Comparison of ENCODE assay signal across 8 cellular contexts in genomic region chr3:114758828-114759709, GRCh38.
A peak's percentile ranks its signal among the peaks of the same experiment; 100 is the strongest.
DNase-seq lines count a peak whose midpoint lies in the region; ATAC-seq, FAIRE-seq and TF ChIP-seq lines count a peak whose summit lies in the region.

No MANE protein-coding gene starts in this region.

- POLR2A ChIA-PET in PC-9 (lab: Charles Lee; ENCODE audit: unreplicated experiment): no interaction called here

- in situ Hi-C loops in astrocyte of the cerebellum (cut with HindIII; ENCODE audit: low sequenced_read_pairs): no loop called here

- no peaks in the 10 kb centered on the region for H3K9me2 ChIP-seq in PC-9 (ENCODE audit: insufficient read depth)

- H3K9me3 ChIP-seq in kidney (ENCODE audit: control insufficient read depth in 1 of 2, low read length in 2 of 2) (no peaks in the 10 kb centered on the region), stomach smooth muscle (ENCODE audit: control insufficient read depth in 2 of 2, low read length in 2 of 2) (no peaks in the 10 kb centered on the region), PC-9 (ENCODE audit: insufficient read depth, low read depth) (no peaks in the 10 kb centered on the region)

- H3K9ac ChIP-seq in kidney (ENCODE audit: low read length in 2 of 2): peak overlapping the region; percentile 72 to 85
- no peak overlapping the region for H3K9ac ChIP-seq in stomach smooth muscle (ENCODE audit: low read length in 2 of 2)

- ATAC-seq in activated CD4-positive, CD25-positive, alpha-beta regulatory T cell treated with anti-CD3 and anti-CD28 coated beads, Interleukin-2, amount 50 U/mL, for 24 hours: no peak

- CTCF ChIA-PET in PC-9 (lab: Charles Lee): no interaction called here

- H3K4me1 ChIP-seq in kidney (ENCODE audit: control insufficient read depth in 1 of 2, insufficient read depth in 1 of 2, low read depth in 1 of 2, low read length in 2 of 2): peaks cover 0 to 20% of the 10 kb centered on the region in 2 donors
- H3K4me1 ChIP-seq in stomach smooth muscle (ENCODE audit: control insufficient read depth, insufficient read depth, low read length): no peaks in the 10 kb centered on the region
- peaks cover 4% of the 10 kb centered on the region for H3K4me1 ChIP-seq in PC-9 (replicated peaks; ENCODE audit: insufficient read depth)

- TF ChIP-seq POLR2A in GM12892 (IDR thresholded peaks at IDR 0.05; ENCODE audit: low read depth, low read length): no peak

- no peak overlapping the region for H3K4me2 ChIP-seq in PC-9

- no peaks in the 10 kb centered on the region for H3K27me3 ChIP-seq in stomach smooth muscle (ENCODE audit: control insufficient read depth in 1 of 2, insufficient read depth in 2 of 2, low read length in 2 of 2)
- no peaks in the 10 kb centered on the region for H3K27me3 ChIP-seq in PC-9 (ENCODE audit: insufficient read depth, low read depth)

- no peaks in the 10 kb centered on the region for H4K20me1 ChIP-seq in PC-9 (ENCODE audit: insufficient read depth)

- intact Hi-C loops in kidney (cut with DNase I) (no loop called here), PC-9 (cut with micrococcal nuclease; ENCODE audit: unreplicated experiment) (loop anchor here (5.0 kb wide), 1 partner anchor 107 kb away; no protein-coding TSS in a partner anchor)

- no TSS peak for BruUV-seq in PC-9 (replicated peaks; lab: Mats Ljungman, UMichigan)

- peak overlapping the region; percentile 19 for H3K4me3 ChIP-seq in astrocyte of the cerebellum (ENCODE audit: low read depth, low read length)
- peak overlapping the region; percentile 72 to 95 for H3K4me3 ChIP-seq in kidney (ENCODE audit: low read length in 2 of 2)
- H3K4me3 ChIP-seq in stomach smooth muscle (ENCODE audit: low read length in 2 of 2): peak overlapping the region; percentile 26 to 54
- H3K4me3 ChIP-seq in PC-9: no peak overlapping the region

- DNase-seq in GM12892 (ENCODE audit: insufficient read length) (no peak), astrocyte of the cerebellum (ENCODE audit: low read depth) (peak; percentile 11), kidney (no peak), DMS114 treated with DMSO at 0.1 percent for 48 hours (lab: John Stamatoyannopoulos, UW; ENCODE audit: unreplicated experiment) (no peak), NCI-H1417 (lab: John Stamatoyannopoulos, UW) (no peak), PC-9 (no peak)

- no peaks in the 10 kb centered on the region for H3F3A ChIP-seq in PC-9 (ENCODE audit: insufficient read depth, low read depth)

- TF ChIP-seq CTCF in astrocyte of the cerebellum (IDR thresholded peaks at IDR 0.05; ENCODE audit: low read depth, low read length, missing control alignments) (no peak), kidney (IDR thresholded peaks at IDR 0.05; ENCODE audit: borderline replicate concordance, extremely low read depth, insufficient read depth) (no peak), PC-9 (conservative IDR thresholded peaks at IDR 0.05) (no peak)

- no peak overlapping the region for H2AFZ ChIP-seq in PC-9

- H3K79me2 ChIP-seq in PC-9 (ENCODE audit: low read depth): no peaks in the 10 kb centered on the region

- H3K27ac ChIP-seq in kidney (ENCODE audit: low read depth in 2 of 2, low read length in 2 of 2) (peak overlapping the region; percentile 74 to 80), stomach smooth muscle (ENCODE audit: low read length) (no peak overlapping the region), PC-9 (no peak overlapping the region)

- no peaks in the 10 kb centered on the region for H3K36me3 ChIP-seq in kidney (ENCODE audit: control insufficient read depth in 1 of 2, insufficient read depth in 2 of 2, low read length in 2 of 2)
- H3K36me3 ChIP-seq in stomach smooth muscle (ENCODE audit: control insufficient read depth in 2 of 2, insufficient read depth in 2 of 2, low read length in 2 of 2): no peaks in the 10 kb centered on the region
- no peaks in the 10 kb centered on the region for H3K36me3 ChIP-seq in PC-9 (ENCODE audit: low read depth)

- peak; percentile 21 for FAIRE-seq in GM12892 (lab: Jason Lieb, UNC)
- no peak for FAIRE-seq in kidney (lab: Jason Lieb, UNC)

Comparison
In these comparisons a context has a peak if more than half of its experiments do, and no peak if none do; other contexts are left out.
1. H3K27ac ChIP-seq: peak in kidney (2 of 2); none in stomach smooth muscle (single experiment) and PC-9 (single experiment).
2. H3K9ac ChIP-seq: peak in kidney (2 of 2); none in stomach smooth muscle (0 of 2).